7 cellular contexts compared by ENCODE assay signal in the genomic region with DNA sequence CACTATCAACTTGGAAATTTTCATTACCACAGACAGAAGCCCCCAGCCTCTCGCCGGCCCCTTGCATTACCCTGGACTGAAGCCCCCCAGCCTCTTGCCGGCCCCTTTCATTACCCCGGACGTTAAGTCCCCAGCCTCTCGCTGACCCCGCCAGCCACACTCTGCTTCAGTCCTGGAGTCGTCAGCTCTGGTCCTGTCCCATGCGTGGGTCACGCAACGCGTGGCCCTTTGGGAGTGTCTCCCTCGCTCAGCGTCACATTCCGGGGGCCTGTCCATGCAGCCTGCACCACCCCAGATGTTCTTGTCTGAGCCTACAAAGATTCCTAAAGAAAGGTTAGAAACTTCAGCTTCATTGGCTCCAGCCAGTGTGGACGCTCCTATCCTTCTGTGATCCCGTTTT.
DNase-seq lines count a peak whose midpoint lies in the region; ATAC-seq and TF ChIP-seq lines count a peak whose summit lies in the region.
"Not testable (repeated sequence)": the region's sequence is repeated elsewhere in the genome, so short reads cannot be mapped to it uniquely, and the experiment has no call there.

No MANE protein-coding gene starts in this region.

- H3K4me2 ChIP-seq in neuronal stem cell (ENCODE audit: insufficient read depth, low read length, poor library complexity, severe bottlenecking), result not testable (repeated sequence)

- not testable (repeated sequence) for H3K27me3 ChIP-seq in RWPE2 (ENCODE audit: insufficient read depth, poor library complexity, severe bottlenecking); neuronal stem cell (ENCODE audit: control insufficient read depth in 3 of 3, insufficient read depth in 3 of 3, low read depth in 1 of 3, low read length in 3 of 3)
- peaks cover 11% of the 10 kb centered on the region for H3K27me3 ChIP-seq in lower lobe of right lung (ENCODE audit: low read depth)

- H2BK5ac ChIP-seq in neuronal stem cell (ENCODE audit: low read length), result not testable (repeated sequence)

- not testable (repeated sequence) for H3K4ac ChIP-seq in neuronal stem cell (ENCODE audit: low read length)

- not testable (repeated sequence) for H3K36me3 Mint-ChIP-seq in CD14-positive monocyte; chondrocyte (ENCODE audit: low read depth); stimulated activated memory B cell treated with anti-CD40 and anti-IgM and Interleukin-4, amounts not matched to agents 10 μg/mL and 1 μg/mL and 100 μg/mL, for 72 hours

- not testable (repeated sequence) for H3K4me3 ChIP-seq in RWPE2 (ENCODE audit: severe bottlenecking); lower lobe of right lung; neuronal stem cell (ENCODE audit: low read length in 2 of 2)

- H3K27ac Mint-ChIP-seq in CD14-positive monocyte; chondrocyte (ENCODE audit: unreplicated experiment): not testable (repeated sequence)
- H3K27ac Mint-ChIP-seq in stimulated activated memory B cell treated with anti-CD40 and anti-IgM and Interleukin-4, amounts not matched to agents 10 μg/mL and 1 μg/mL and 100 μg/mL, for 72 hours, result peak overlapping the region; percentile 24

- H3K9ac ChIP-seq in neuronal stem cell (ENCODE audit: low read depth, low read length, poor library complexity), result not testable (repeated sequence)

- not testable (repeated sequence) for H2BK120ac ChIP-seq in neuronal stem cell (ENCODE audit: low read depth, low read length)

- not testable (repeated sequence) for H3K9me3 ChIP-seq in RWPE2 (ENCODE audit: severe bottlenecking); lower lobe of right lung; neuronal stem cell (replicated peaks in 1 of 2; ENCODE audit: control insufficient read depth in 2 of 2, insufficient read depth in 1 of 2, low read depth in 1 of 2, low read length in 2 of 2)

- not testable (repeated sequence) for H4K91ac ChIP-seq in neuronal stem cell (ENCODE audit: low read depth, low read length, poor library complexity)

- H3K27ac ChIP-seq in RWPE2 (ENCODE audit: poor library complexity, severe bottlenecking); lower lobe of right lung; neuronal stem cell (replicated peaks; ENCODE audit: low read length): not testable (repeated sequence)

- H3K4me1 Mint-ChIP-seq in CD14-positive monocyte; chondrocyte (ENCODE audit: low read depth); stimulated activated memory B cell treated with anti-CD40 and anti-IgM and Interleukin-4, amounts not matched to agents 10 μg/mL and 1 μg/mL and 100 μg/mL, for 72 hours: not testable (repeated sequence)

- not testable (repeated sequence) for H2BK15ac ChIP-seq in neuronal stem cell (ENCODE audit: low read length)

- DNase-seq in CD14-positive monocyte (ENCODE audit: low spot score) (peak; percentile 10), RWPE2 (ENCODE audit: low spot score) (peak; percentile 28), chondrocyte (ENCODE audit: low spot score) (peak; percentile 58), left ventricle myocardium superior (peak; percentile 10), lower lobe of right lung (peak; percentile 11)
- not testable (repeated sequence) for DNase-seq in neuronal stem cell (ENCODE audit: low spot score)

- H2AK5ac ChIP-seq in neuronal stem cell (ENCODE audit: low read depth, low read length), result not testable (repeated sequence)

- H3K79me1 ChIP-seq in neuronal stem cell (ENCODE audit: low read depth, low read length), result not testable (repeated sequence)

- H2BK12ac ChIP-seq in neuronal stem cell (ENCODE audit: low read length), result not testable (repeated sequence)

- H3K4me3 Mint-ChIP-seq in CD14-positive monocyte; chondrocyte (ENCODE audit: unreplicated experiment); stimulated activated memory B cell treated with anti-CD40 and anti-IgM and Interleukin-4, amounts not matched to agents 10 μg/mL and 1 μg/mL and 100 μg/mL, for 72 hours: not testable (repeated sequence)

- ATAC-seq in RWPE2 (ENCODE audit: low read depth); left ventricle myocardium superior; lower lobe of right lung; stimulated activated memory B cell treated with anti-CD40 and anti-IgM and Interleukin-4, amounts not matched to agents 10 μg/mL and 1 μg/mL and 100 μg/mL, for 72 hours: not testable (repeated sequence)

- no CpG with 5 or more reads among the region's 17 CpGs for WGBS in neuronal stem cell (ENCODE audit: extremely low coverage in 2 of 2, insufficient read length in 2 of 2, insufficient replicate concordance in 1 of 2), 2 donors

- not testable (repeated sequence) for TF ChIP-seq CTCF in CD14-positive monocyte (IDR thresholded peaks at IDR 0.05); RWPE2 (IDR thresholded peaks at IDR 0.05; ENCODE audit: poor library complexity, severe bottlenecking); chondrocyte (IDR thresholded peaks at IDR 0.05); lower lobe of right lung (IDR thresholded peaks at IDR 0.05)

- not testable (repeated sequence) for H3K14ac ChIP-seq in neuronal stem cell (ENCODE audit: low read length)

- H3K9me3 Mint-ChIP-seq in CD14-positive monocyte, result peaks cover 0 to 12% (median 0%) of the 10 kb centered on the region in 7 donors
- not testable (repeated sequence) for H3K9me3 Mint-ChIP-seq in chondrocyte (ENCODE audit: low read depth); stimulated activated memory B cell treated with anti-CD40 and anti-IgM and Interleukin-4, amounts not matched to agents 10 μg/mL and 1 μg/mL and 100 μg/mL, for 72 hours

- H2AFZ ChIP-seq in neuronal stem cell (ENCODE audit: low read length), result not testable (repeated sequence)

- not testable (repeated sequence) for H3K4me1 ChIP-seq in RWPE2 (ENCODE audit: insufficient read depth, poor library complexity, severe bottlenecking); lower lobe of right lung; neuronal stem cell (ENCODE audit: control insufficient read depth in 2 of 2, insufficient read depth in 1 of 2, low read depth in 1 of 2, low read length in 2 of 2)

- H3K27me3 Mint-ChIP-seq in CD14-positive monocyte (ENCODE audit: low read depth in 3 of 3) (peaks cover 24 to 42% (median 35%) of the 10 kb centered on the region in 3 donors), chondrocyte (ENCODE audit: low read depth) (peaks cover 23% of the 10 kb centered on the region)
- H3K27me3 Mint-ChIP-seq in stimulated activated memory B cell treated with anti-CD40 and anti-IgM and Interleukin-4, amounts not matched to agents 10 μg/mL and 1 μg/mL and 100 μg/mL, for 72 hours, result peaks cover 27% of the 10 kb centered on the region

- not testable (repeated sequence) for H3K18ac ChIP-seq in neuronal stem cell (ENCODE audit: low read length)

- H3K36me3 ChIP-seq in RWPE2 (ENCODE audit: low read depth); lower lobe of right lung; neuronal stem cell (replicated peaks in 1 of 2; ENCODE audit: control insufficient read depth in 2 of 2, insufficient read depth in 2 of 2, low read length in 2 of 2): not testable (repeated sequence)

- intact Hi-C loops in CD14-positive monocyte (cut with micrococcal nuclease); left ventricle myocardium superior (cut with micrococcal nuclease); lower lobe of right lung (cut with DNase I): not testable (repeated sequence)

- H3K23ac ChIP-seq in neuronal stem cell (ENCODE audit: low read depth, low read length, poor library complexity), result peak overlapping the region; percentile 55

- not testable (repeated sequence) for H4K8ac ChIP-seq in neuronal stem cell (ENCODE audit: low read depth, low read length)
